In genomic region chr17:66548158-66548557, GRCh38 we compare ENCODE assay signal across 11 cellular contexts.
DNase-seq lines count a peak whose midpoint lies in the region; ATAC-seq and TF ChIP-seq lines count a peak whose summit lies in the region.
"Had no signal": no experiment of that assay in that cellular context is flagged by ENCODE, and none has a peak within 500 bp of the region (broad histone marks: within the 10 kb centered on the region; RNA-seq: fewer than 3 reads in every experiment).

No MANE protein-coding gene starts in this region.

- no TSS peak for BruUV-seq in Panc1 (replicated peaks; lab: Mats Ljungman, UMichigan)

- ATAC-seq in Panc1 (no peak), HG03095 (IDR thresholded peaks at IDR 0.05; ENCODE audit: unreplicated experiment) (no peak), HG02938 (IDR thresholded peaks at IDR 0.05; ENCODE audit: unreplicated experiment) (no peak)
- ATAC-seq in naive thymus-derived CD4-positive, alpha-beta T cell: peak; percentile 63
- ATAC-seq: heart left ventricle had no signal

- H3K4me3 Mint-ChIP-seq in naive thymus-derived CD4-positive, alpha-beta T cell: peak overlapping the region in 9 of 10 donors; percentile 19 to 71 (median 51)
- no peak overlapping the region for H3K4me3 Mint-ChIP-seq in glutamatergic neuron (ENCODE audit: unreplicated experiment)

- CTCF ChIA-PET in Panc1 (lab: Charles Lee): no interaction called here
- CTCF ChIA-PET in naive thymus-derived CD4-positive, alpha-beta T cell (lab: Charles Lee): interaction anchor here (2.4 kb wide), 1 partner anchor 19 kb away, joined by 6 read pairs; no protein-coding TSS in a partner anchor

- peak overlapping the region; percentile 0 to 83 (median 51) for H3K27ac Mint-ChIP-seq in naive thymus-derived CD4-positive, alpha-beta T cell
- no peak overlapping the region for H3K27ac Mint-ChIP-seq in glutamatergic neuron (ENCODE audit: unreplicated experiment)

- peak overlapping the region; percentile 66 for H3K27ac ChIP-seq in Panc1 (ENCODE audit: low read length)
- H3K27ac ChIP-seq in naive thymus-derived CD4-positive, alpha-beta T cell (ENCODE audit: low read depth, low read length): no peak overlapping the region
- H3K27ac ChIP-seq: pancreas, vagina had no signal

- H3K9me3 ChIP-seq in Panc1 (ENCODE audit: control insufficient read depth, insufficient read depth, low read depth, low read length): no peaks in the 10 kb centered on the region
- no peaks in the 10 kb centered on the region for H3K9me3 ChIP-seq in naive thymus-derived CD4-positive, alpha-beta T cell (ENCODE audit: control insufficient read depth in 2 of 3, low read length in 3 of 3)
- H3K9me3 ChIP-seq: pancreas, vagina had no signal

- peaks cover 0 to 20% (median 2%) of the 10 kb centered on the region in 11 donors for H3K9me3 Mint-ChIP-seq in naive thymus-derived CD4-positive, alpha-beta T cell
- no peaks in the 10 kb centered on the region for H3K9me3 Mint-ChIP-seq in glutamatergic neuron (ENCODE audit: unreplicated experiment)

- H3K4me3 ChIP-seq in Panc1 (ENCODE audit: low read depth in 2 of 2, low read length in 2 of 2): no peak overlapping the region
- H3K4me3 ChIP-seq in naive thymus-derived CD4-positive, alpha-beta T cell (ENCODE audit: low read length): no peak overlapping the region
- H3K4me3 ChIP-seq: heart left ventricle, pancreas, vagina had no signal

- H3K4me1 Mint-ChIP-seq in naive thymus-derived CD4-positive, alpha-beta T cell: peaks cover 26 to 67% (median 57%) of the 10 kb centered on the region in 7 donors
- H3K4me1 Mint-ChIP-seq in glutamatergic neuron (ENCODE audit: low read depth, unreplicated experiment): peaks cover 4% of the 10 kb centered on the region

- peaks cover 43% of the 10 kb centered on the region for H3K4me1 ChIP-seq in Panc1 (ENCODE audit: control insufficient read depth, insufficient read depth, low read length)
- H3K4me1 ChIP-seq in naive thymus-derived CD4-positive, alpha-beta T cell (ENCODE audit: control insufficient read depth in 2 of 2, insufficient read depth in 2 of 2, low read length in 2 of 2): peaks cover 17 to 21% of the 10 kb centered on the region in 2 donors

- DNase-seq in AG20443 (ENCODE audit: low spot score): peak; percentile 56
- no peak for DNase-seq in Panc1 (ENCODE audit: low read depth, low spot score)
- peak; percentile 58 for DNase-seq in activated naive CD4-positive, alpha-beta T cell treated with Interleukin-2 at 50 U/mL for 16 hours
- peak in 2 of 9 donors; percentile 12 to 32 for DNase-seq in naive thymus-derived CD4-positive, alpha-beta T cell
- DNase-seq in HPDE6-E6E7 (ENCODE audit: extremely low spot score): no peak
- no peak for DNase-seq in glutamatergic neuron
- DNase-seq: heart left ventricle, pancreas had no signal

- no peaks in the 10 kb centered on the region for H3K27me3 ChIP-seq in Panc1 (ENCODE audit: control insufficient read depth, insufficient read depth, low read length)
- no peaks in the 10 kb centered on the region for H3K27me3 ChIP-seq in naive thymus-derived CD4-positive, alpha-beta T cell (ENCODE audit: control insufficient read depth in 2 of 2, insufficient read depth in 2 of 2, low read length in 2 of 2)
- H3K27me3 ChIP-seq: heart left ventricle, pancreas, vagina had no signal

- peaks cover under 1 to 45% (median 22%) of the 10 kb centered on the region in 5 donors for H3K36me3 Mint-ChIP-seq in naive thymus-derived CD4-positive, alpha-beta T cell
- peaks cover 12% of the 10 kb centered on the region for H3K36me3 Mint-ChIP-seq in glutamatergic neuron (ENCODE audit: unreplicated experiment)

- no peaks in the 10 kb centered on the region for H3K36me3 ChIP-seq in Panc1 (ENCODE audit: control insufficient read depth, insufficient read depth, low read length)
- H3K36me3 ChIP-seq in naive thymus-derived CD4-positive, alpha-beta T cell (ENCODE audit: control insufficient read depth in 2 of 3, insufficient read depth in 3 of 3, low read length in 3 of 3): no peaks in the 10 kb centered on the region
- H3K36me3 ChIP-seq: heart left ventricle, pancreas, vagina had no signal

- no peaks in the 10 kb centered on the region for H3K27me3 Mint-ChIP-seq in naive thymus-derived CD4-positive, alpha-beta T cell
- H3K27me3 Mint-ChIP-seq in glutamatergic neuron (ENCODE audit: unreplicated experiment): peaks cover 1% of the 10 kb centered on the region

- in situ Hi-C loops in Panc1 (cut with HindIII; ENCODE audit: low pct_unique_long_range_greater_than_20kb, low sequenced_read_pairs): no loop called here

- intact Hi-C loops in Panc1 (cut with micrococcal nuclease; ENCODE audit: unreplicated experiment): no loop called here
- intact Hi-C loops in naive thymus-derived CD4-positive, alpha-beta T cell (cut with micrococcal nuclease): loop anchor here in 1 of 2 donors (5.0 kb wide), 1 partner anchor 81 kb away; no protein-coding TSS in a partner anchor

- POLR2A ChIA-PET in Panc1 (lab: Charles Lee): interaction anchor here (0.6 kb wide), 1 partner anchor 14 kb away, joined by 8 read pairs; no protein-coding TSS in a partner anchor
- POLR2A ChIA-PET in naive thymus-derived CD4-positive, alpha-beta T cell (lab: Charles Lee): interaction anchor here (0.5 kb wide), 1 partner anchor 91 kb away, joined by 4 read pairs; no protein-coding TSS in a partner anchor

- TF ChIP-seq CTCF in Panc1 (IDR thresholded peaks at IDR 0.05) (no peak), glutamatergic neuron (IDR thresholded peaks at IDR 0.05; ENCODE audit: partially characterized antibody, unreplicated experiment) (no peak)

Comparison
In these comparisons a context has a peak if more than half of its experiments do, and no peak if none do; other contexts are left out.
1. DNase-seq: peak in AG20443 (single experiment) and activated naive CD4-positive, alpha-beta T cell treated with Interleukin-2 at 50 U/mL for 16 hours (single experiment); none in Panc1 (single experiment), HPDE6-E6E7 (single experiment) and glutamatergic neuron (single experiment).